Comparison of ENCODE assay signal across 8 cellular contexts in the genomic region with DNA sequence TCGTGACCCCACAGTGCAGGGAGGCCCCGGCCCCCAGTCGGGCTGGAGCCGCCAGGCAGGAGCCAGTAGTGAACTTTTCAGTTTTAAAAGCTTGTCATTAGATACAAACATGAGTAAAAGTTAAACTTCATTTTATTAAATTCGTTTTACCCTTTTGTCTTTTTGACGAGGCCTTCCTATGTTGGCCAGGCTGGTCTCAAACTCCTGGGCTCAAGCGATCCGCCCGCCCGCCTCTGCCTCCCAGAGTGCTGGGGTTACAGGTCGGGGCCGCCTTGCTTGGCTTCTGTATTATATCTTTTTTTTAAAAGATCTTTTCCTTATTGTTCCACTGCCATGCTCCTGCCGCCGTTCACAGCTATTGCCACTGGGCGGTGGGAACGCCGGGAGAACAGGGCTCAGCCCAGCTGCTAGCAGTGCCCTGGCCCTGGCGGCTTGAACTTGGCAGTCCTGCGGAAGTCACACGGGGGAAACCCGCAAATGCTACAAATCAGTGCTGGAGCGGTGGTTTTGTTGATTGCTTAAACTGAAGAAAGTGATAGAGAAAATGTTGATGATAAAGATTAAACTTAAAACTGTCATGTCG. TPM values are rescaled to one million over a fixed set of nuclear protein-coding genes. Genes with fewer than 3 reads are reported as not detected.
DNase-seq lines count a peak whose midpoint lies in the region; ATAC-seq lines count a peak whose summit lies in the region.

No MANE protein-coding gene starts in this region.

- H3K27ac Mint-ChIP-seq in T-helper 1 cell treated with Interleukin-12 subunit alpha and Interleukin-12 subunit beta and Interleukin-4 antibody, amounts not matched to agents 30 μg/mL and 1 μg/mL, for 36 hours, result peak overlapping the region; percentile 91

- H3K9me3 Mint-ChIP-seq in T-helper 1 cell treated with Interleukin-12 subunit alpha and Interleukin-12 subunit beta and Interleukin-4 antibody, amounts not matched to agents 30 μg/mL and 1 μg/mL, for 36 hours, result no peaks in the 10 kb centered on the region

- ATAC-seq in GM18517 (IDR thresholded peaks at IDR 0.05; ENCODE audit: unreplicated experiment), result peak; percentile 16

- H3K4me3 Mint-ChIP-seq in T-helper 1 cell treated with Interleukin-12 subunit alpha and Interleukin-12 subunit beta and Interleukin-4 antibody, amounts not matched to agents 30 μg/mL and 1 μg/mL, for 36 hours, result peak overlapping the region; percentile 87

- DNase-seq in ACHN (peak; percentile 83), MG63 (peak; percentile 53), astrocyte of the hippocampus (ENCODE audit: low read depth, low spot score) (peak; percentile 78), hypothalamus (lab: John Stamatoyannopoulos, UW) (peak in 34 of 51 donors; percentile 9 to 69 (median 44)), renal cortical epithelial cell (ENCODE audit: low read depth) (peak; percentile 71), NK-92 (lab: John Stamatoyannopoulos, UW; ENCODE audit: unreplicated experiment) (no peak)

- H3K4me3 ChIP-seq in MG63, result peak overlapping the region; percentile 96

- peaks cover 26% of the 10 kb centered on the region for H3K4me1 Mint-ChIP-seq in T-helper 1 cell treated with Interleukin-12 subunit alpha and Interleukin-12 subunit beta and Interleukin-4 antibody, amounts not matched to agents 30 μg/mL and 1 μg/mL, for 36 hours (ENCODE audit: low read depth)

- peaks cover 12% of the 10 kb centered on the region for H3K36me3 Mint-ChIP-seq in T-helper 1 cell treated with Interleukin-12 subunit alpha and Interleukin-12 subunit beta and Interleukin-4 antibody, amounts not matched to agents 30 μg/mL and 1 μg/mL, for 36 hours (ENCODE audit: low read depth)

- in situ Hi-C loops in ACHN (cut with HindIII; ENCODE audit: low pct_ligation_motif_present, low pct_unique_long_range_greater_than_20kb, low sequenced_read_pairs), result no loop called here

- H3K27me3 Mint-ChIP-seq in T-helper 1 cell treated with Interleukin-12 subunit alpha and Interleukin-12 subunit beta and Interleukin-4 antibody, amounts not matched to agents 30 μg/mL and 1 μg/mL, for 36 hours (ENCODE audit: low read depth), result peaks cover 17% of the 10 kb centered on the region

- no peaks in the 10 kb centered on the region for H3K27me3 ChIP-seq in MG63

- H3K36me3 ChIP-seq in MG63, result peaks cover 12% of the 10 kb centered on the region; the same call in 1 of the 2 replicates

- no peaks in the 10 kb centered on the region for H3K9me3 ChIP-seq in MG63

RNA-seq across cellular contexts. Expression of a gene that starts 1.0 kb away (rescaled TPM):
- total RNA-seq in MG63 (2014; rRNA removed; shearing (Covaris generic); ENCODE audit: low replicate concordance), result 4.7 and 15.0 TPM in 2 replicates
- total RNA-seq in renal cortical epithelial cell, result 10.2 and 19.1 TPM in 2 replicates

RNA-seq across cellular contexts. Expression of a gene that starts 49.4 kb away (rescaled TPM):
- total RNA-seq in MG63 (2014; rRNA removed; shearing (Covaris generic); ENCODE audit: low replicate concordance), result 2.0 and 4.3 TPM in 2 replicates
- 0.17 and 1.2 TPM in 2 replicates for total RNA-seq in renal cortical epithelial cell
